In genomic region chr2:80869858-80870438, GRCh38 we compare ENCODE assay signal across 17 cellular contexts.
"Had no signal": no experiment of that assay in that cellular context is flagged by ENCODE, and none has a peak within 500 bp of the region (broad histone marks: within the 10 kb centered on the region; RNA-seq: fewer than 3 reads in every experiment).

No MANE protein-coding gene starts in this region.

- H3K4me1 ChIP-seq: esophagus squamous epithelium, left ventricle myocardium inferior, lower lobe of right lung, pancreas, tibial artery, upper lobe of left lung, vagina had no signal

- FAIRE-seq: kidney, pancreas had no signal

- H3K36me3 ChIP-seq: esophagus squamous epithelium, left ventricle myocardium inferior, lower lobe of right lung, pancreas, tibial artery, upper lobe of left lung, vagina had no signal

- H3K4me3 ChIP-seq: esophagus squamous epithelium, left ventricle myocardium inferior, lower lobe of right lung, pancreas, smooth muscle cell, tibial artery, upper lobe of left lung, vagina had no signal

- DNase-seq: effector memory CD8-positive, alpha-beta T cell; esophagus squamous epithelium; foreskin fibroblast; kidney; left cardiac atrium; left ventricle myocardium inferior; lower lobe of right lung; naive B cell; occipital lobe; pancreas; right cardiac atrium; stimulated activated CD4-positive, alpha-beta T cell treated with anti-CD3 and anti-CD28 coated beads, Interleukin-4, amount 100 ng/mL, for 24 hours; tibial artery; upper lobe of left lung had no signal

- H3K4me2 ChIP-seq: smooth muscle cell had no signal

- ATAC-seq: effector memory CD8-positive, alpha-beta T cell; left cardiac atrium; lower lobe of right lung; pancreas; right cardiac atrium; stimulated activated memory B cell treated with anti-CD40 and anti-IgM and Interleukin-4, amounts not matched to agents 10 μg/mL and 1 μg/mL and 100 μg/mL, for 72 hours had no signal

- H3K27ac ChIP-seq: esophagus squamous epithelium, left ventricle myocardium inferior, lower lobe of right lung, pancreas, tibial artery, upper lobe of left lung, vagina had no signal

- H3K9me3 ChIP-seq: esophagus squamous epithelium, left ventricle myocardium inferior, lower lobe of right lung, pancreas, tibial artery, upper lobe of left lung, vagina had no signal

- H3K27me3 ChIP-seq: esophagus squamous epithelium, pancreas, tibial artery, upper lobe of left lung, vagina had no signal
